ENCODE assay signal across 32 cellular contexts in genomic region chr15:23026218-23026617, GRCh38.
"Had no signal": no experiment of that assay in that cellular context is flagged by ENCODE, and none has a peak within 500 bp of the region (broad histone marks: within the 10 kb centered on the region; RNA-seq: fewer than 3 reads in every experiment).

No MANE protein-coding gene starts in this region.

- FAIRE-seq: urothelium cell line had no signal

- H3K9me3 ChIP-seq: neutrophil, ovary, psoas muscle, spleen, thoracic aorta, thyroid gland, tibial nerve, upper lobe of left lung, vagina had no signal

- H3K4me1 ChIP-seq: parathyroid adenoma, psoas muscle, spleen, thyroid gland, tibial nerve, upper lobe of left lung, vagina had no signal

- ATAC-seq: naive thymus-derived CD8-positive, alpha-beta T cell; natural killer cell treated with Interleukin-12 subunit alpha and Interleukin-12 subunit beta and Interleukin-15 and Interleukin-18, amount 100 ng/mL, for 72 hours; psoas muscle; right cardiac atrium; sciatic nerve; stimulated activated memory B cell treated with anti-CD40 and anti-IgM and Interleukin-4, amounts not matched to agents 10 μg/mL and 1 μg/mL and 100 μg/mL, for 72 hours; stimulated activated naive CD8-positive, alpha-beta T cell treated with anti-CD3 and anti-CD28 coated beads, Interleukin-15, amount 100 ng/mL, for 72 hours; stimulated activated naive CD8-positive, alpha-beta T cell treated with anti-CD3 and anti-CD28 coated beads, Interleukin-15, Interleukin-2, amounts not matched to agents 100 U/mL and 50 U/mL, for 24 hours had no signal

- H3K9ac ChIP-seq: parathyroid adenoma had no signal

- H3K36me3 ChIP-seq: ovary had no signal

- DNase-seq: naive B cell; naive thymus-derived CD8-positive, alpha-beta T cell; nephron progenitor cell; occipital lobe; ovary; posterior cingulate gyrus; psoas muscle; right cardiac atrium; spleen; stimulated activated CD4-positive, alpha-beta T cell treated with anti-CD3 and anti-CD28 coated beads, Interleukin-12 subunit alpha, Interleukin-12 subunit beta, amount 100 ng/mL, for 4 hours; stimulated activated CD4-positive, alpha-beta T cell treated with anti-CD3 and anti-CD28 coated beads, Interleukin-1b, Interleukin-23, amount 100 ng/mL, for 48 hours; stimulated activated CD4-positive, alpha-beta T cell treated with anti-CD3 and anti-CD28 coated beads, Interleukin-4, amount 100 ng/mL, for 1 hour; stimulated activated CD4-positive, alpha-beta T cell treated with anti-CD3 and anti-CD28 coated beads, Interleukin-4, amount 100 ng/mL, for 4 hours; stimulated activated CD8-positive, alpha-beta memory T cell treated with anti-CD3 and anti-CD28 coated beads, Interleukin-4, amount 100 ng/mL, for 48 hours; stimulated activated naive CD4-positive, alpha-beta T cell; stimulated activated naive CD8-positive, alpha-beta T cell treated with anti-CD3 and anti-CD28 coated beads, Interleukin-15, amount 100 ng/mL, for 72 hours; stimulated activated naive CD8-positive, alpha-beta T cell treated with anti-CD3 and anti-CD28 coated beads, Interleukin-15, Interleukin-2, amounts not matched to agents 100 U/mL and 50 U/mL, for 24 hours; substantia nigra; thyroid gland; trophoblast cell; upper lobe of left lung had no signal

- H3K27ac ChIP-seq: neutrophil, ovary, parathyroid adenoma, psoas muscle, skin epidermis, spleen, thoracic aorta, thyroid gland, tibial nerve, upper lobe of left lung, vagina had no signal

- H2AFZ ChIP-seq: parathyroid adenoma had no signal

- H3K4me2 ChIP-seq: smooth muscle cell had no signal

- H3K27me3 ChIP-seq: neutrophil, ovary, spleen, thyroid gland, tibial nerve, upper lobe of left lung, vagina had no signal

- H3K79me2 ChIP-seq: parathyroid adenoma had no signal

- H3K4me3 ChIP-seq: ovary, psoas muscle, skin epidermis, smooth muscle cell, spleen, thoracic aorta, thyroid gland, tibial nerve, upper lobe of left lung, vagina had no signal
